9 cellular contexts compared by ENCODE assay signal in genomic region chr9:113614843-113615648, GRCh38.
A peak's percentile ranks its signal among the peaks of the same experiment; 100 is the strongest.
DNase-seq lines count a peak whose midpoint lies in the region; ATAC-seq and TF ChIP-seq lines count a peak whose summit lies in the region.
"Had no signal": no experiment of that assay in that cellular context is flagged by ENCODE, and none has a peak within 500 bp of the region (broad histone marks: within the 10 kb centered on the region; RNA-seq: fewer than 3 reads in every experiment).

No MANE protein-coding gene starts in this region.

- peak overlapping the region in 4 of 5 donors; percentile 5 to 27 (median 17) for H3K4me3 ChIP-seq in subcutaneous abdominal adipose tissue (ENCODE audit: low read depth in 1 of 5, low read length in 5 of 5)
- no peak overlapping the region for H3K4me3 ChIP-seq in endodermal cell (ENCODE audit: low read length)

- POLR2A ChIA-PET in activated CD4-positive, alpha-beta memory T cell treated with anti-CD3 and anti-CD28 coated beads for 36 hours (lab: Charles Lee) = no interaction called here
- POLR2A ChIA-PET in activated CD4-positive, alpha-beta memory T cell treated with anti-CD3 and anti-CD28 coated beads, Interleukin-2, amount 10 ng/mL, durations not matched to agents 7 days and 5 days (lab: Charles Lee) = no interaction called here
- POLR2A ChIA-PET in activated B cell treated with CpG ODN at 0.5 μM for 24 hours (lab: Charles Lee) = no interaction called here

- H3K27me3 ChIP-seq in subcutaneous abdominal adipose tissue (ENCODE audit: control insufficient read depth in 5 of 5, insufficient read depth in 4 of 5, low read length in 5 of 5) (no peaks in the 10 kb centered on the region), endodermal cell (ENCODE audit: control insufficient read depth, insufficient read depth, low read length, poor library complexity, severe bottlenecking) (no peaks in the 10 kb centered on the region)

- H3K27ac ChIP-seq in subcutaneous abdominal adipose tissue (ENCODE audit: low read depth, low read length) (peak overlapping the region; percentile 84), endodermal cell (ENCODE audit: low read depth, low read length) (no peak overlapping the region)

- 83 to 91% methylated on average over 6 to 14 of the region's 14 CpGs for WGBS in endodermal cell (ENCODE audit: insufficient coverage in 1 of 2, insufficient read length in 1 of 2), 2 experiments

- peak overlapping the region; percentile 40 for H3K4me3 Mint-ChIP-seq in activated CD4-positive, alpha-beta memory T cell treated with anti-CD3 and anti-CD28 coated beads for 36 hours
- no peak overlapping the region for H3K4me3 Mint-ChIP-seq in activated CD4-positive, alpha-beta memory T cell treated with anti-CD3 and anti-CD28 coated beads, Interleukin-2, amount 10 ng/mL, durations not matched to agents 7 days and 5 days
- no peak overlapping the region for H3K4me3 Mint-ChIP-seq in activated B cell treated with CpG ODN at 0.5 μM for 24 hours
- no peak overlapping the region for H3K4me3 Mint-ChIP-seq in endodermal cell
- H3K4me3 Mint-ChIP-seq: naive thymus-derived CD8-positive, alpha-beta T cell had no signal

- peaks cover 47% of the 10 kb centered on the region for H3K4me1 Mint-ChIP-seq in activated CD4-positive, alpha-beta memory T cell treated with anti-CD3 and anti-CD28 coated beads for 36 hours (ENCODE audit: low read depth)
- H3K4me1 Mint-ChIP-seq in activated CD4-positive, alpha-beta memory T cell treated with anti-CD3 and anti-CD28 coated beads, Interleukin-2, amount 10 ng/mL, durations not matched to agents 7 days and 5 days = peaks cover 21% of the 10 kb centered on the region
- H3K4me1 Mint-ChIP-seq in activated B cell treated with CpG ODN at 0.5 μM for 24 hours = peaks cover 51% of the 10 kb centered on the region
- H3K4me1 Mint-ChIP-seq in endodermal cell = peaks cover 30% of the 10 kb centered on the region

- CTCF ChIA-PET in activated CD4-positive, alpha-beta memory T cell treated with anti-CD3 and anti-CD28 coated beads for 36 hours (lab: Charles Lee) = interaction anchor here (0.9 to 1.6 kb wide), 2 partner anchors 23 to 40 kb away, joined by 4 to 6 read pairs; no protein-coding TSS in a partner anchor
- CTCF ChIA-PET in activated CD4-positive, alpha-beta memory T cell treated with anti-CD3 and anti-CD28 coated beads, Interleukin-2, amount 10 ng/mL, durations not matched to agents 7 days and 5 days (lab: Charles Lee) = interaction anchor here (0.6 to 1.7 kb wide), 2 partner anchors 23 to 222 kb away, joined by 5 to 6 read pairs; no protein-coding TSS in a partner anchor
- CTCF ChIA-PET in activated B cell treated with CpG ODN at 0.5 μM for 24 hours (lab: Charles Lee) = interaction anchor here (1.2 to 3.1 kb wide), 2 partner anchors 24 to 41 kb away, joined by 5 to 17 read pairs; no protein-coding TSS in a partner anchor

- H3K9me3 Mint-ChIP-seq in activated CD4-positive, alpha-beta memory T cell treated with anti-CD3 and anti-CD28 coated beads for 36 hours = no peaks in the 10 kb centered on the region
- no peaks in the 10 kb centered on the region for H3K9me3 Mint-ChIP-seq in activated CD4-positive, alpha-beta memory T cell treated with anti-CD3 and anti-CD28 coated beads, Interleukin-2, amount 10 ng/mL, durations not matched to agents 7 days and 5 days
- no peaks in the 10 kb centered on the region for H3K9me3 Mint-ChIP-seq in activated B cell treated with CpG ODN at 0.5 μM for 24 hours
- H3K9me3 Mint-ChIP-seq in endodermal cell = no peaks in the 10 kb centered on the region
- H3K9me3 Mint-ChIP-seq: naive thymus-derived CD8-positive, alpha-beta T cell had no signal

- peak; percentile 65 for DNase-seq in activated CD4-positive, alpha-beta memory T cell treated with anti-CD3 and anti-CD28 coated beads for 36 hours
- no peak for DNase-seq in activated CD4-positive, alpha-beta memory T cell treated with anti-CD3 and anti-CD28 coated beads, Interleukin-2, amount 10 ng/mL, durations not matched to agents 7 days and 5 days
- DNase-seq in activated B cell treated with CpG ODN at 0.5 μM for 24 hours = no peak
- DNase-seq in hepatic stellate cell (ENCODE audit: low spot score) = peak; percentile 59
- DNase-seq in SHP77 (lab: John Stamatoyannopoulos, UW) = no peak
- no peak for DNase-seq in UCSD-AML1 (lab: John Stamatoyannopoulos, UW; ENCODE audit: unreplicated experiment)
- no peak for DNase-seq in endodermal cell

- peaks cover 27 to 86% (median 53%) of the 10 kb centered on the region in 5 donors for H3K4me1 ChIP-seq in subcutaneous abdominal adipose tissue (ENCODE audit: control insufficient read depth in 5 of 5, insufficient read depth in 5 of 5, low read length in 5 of 5)
- H3K4me1 ChIP-seq in endodermal cell (ENCODE audit: control insufficient read depth, insufficient read depth, low read length) = peaks cover 8% of the 10 kb centered on the region

- intact Hi-C loops in activated CD4-positive, alpha-beta memory T cell treated with anti-CD3 and anti-CD28 coated beads for 36 hours (cut with micrococcal nuclease) = loop anchor here (1.0 kb wide), 2 partner anchors 8 to 13 kb away; no protein-coding TSS in a partner anchor
- intact Hi-C loops in activated B cell treated with CpG ODN at 0.5 μM for 24 hours (cut with micrococcal nuclease) = no loop called here

- TF ChIP-seq CTCF in activated B cell treated with CpG ODN at 0.5 μM for 24 hours (IDR thresholded peaks at IDR 0.05) (no peak), endodermal cell (conservative IDR thresholded peaks at IDR 0.05) (no peak)

- H3K27ac Mint-ChIP-seq in activated CD4-positive, alpha-beta memory T cell treated with anti-CD3 and anti-CD28 coated beads for 36 hours = peak overlapping the region; percentile 83
- no peak overlapping the region for H3K27ac Mint-ChIP-seq in activated CD4-positive, alpha-beta memory T cell treated with anti-CD3 and anti-CD28 coated beads, Interleukin-2, amount 10 ng/mL, durations not matched to agents 7 days and 5 days
- H3K27ac Mint-ChIP-seq in activated B cell treated with CpG ODN at 0.5 μM for 24 hours = peak overlapping the region; percentile 13
- no peak overlapping the region for H3K27ac Mint-ChIP-seq in endodermal cell

- H3K9me3 ChIP-seq in subcutaneous abdominal adipose tissue (ENCODE audit: control insufficient read depth in 5 of 5, low read length in 5 of 5) = no peaks in the 10 kb centered on the region
- H3K9me3 ChIP-seq in endodermal cell (ENCODE audit: control insufficient read depth, low read length) = no peaks in the 10 kb centered on the region

- peak; percentile 59 for ATAC-seq in activated B cell treated with CpG ODN at 0.5 μM for 24 hours (ENCODE audit: low read depth)
- ATAC-seq: naive thymus-derived CD8-positive, alpha-beta T cell had no signal

- no peaks in the 10 kb centered on the region for H3K36me3 ChIP-seq in subcutaneous abdominal adipose tissue (ENCODE audit: control insufficient read depth in 5 of 5, insufficient read depth in 5 of 5, low read length in 5 of 5)
- H3K36me3 ChIP-seq in endodermal cell (ENCODE audit: control insufficient read depth, insufficient read depth, low read length) = no peaks in the 10 kb centered on the region

- peak overlapping the region in 3 of 5 donors; percentile 6 to 49 (median 12) for H3K9ac ChIP-seq in subcutaneous abdominal adipose tissue (ENCODE audit: low read length in 5 of 5)
- no peak overlapping the region for H3K9ac ChIP-seq in endodermal cell (ENCODE audit: extremely low read depth, low read length, poor library complexity, severe bottlenecking)

- H3K27me3 Mint-ChIP-seq in activated CD4-positive, alpha-beta memory T cell treated with anti-CD3 and anti-CD28 coated beads for 36 hours = no peaks in the 10 kb centered on the region
- H3K27me3 Mint-ChIP-seq in activated CD4-positive, alpha-beta memory T cell treated with anti-CD3 and anti-CD28 coated beads, Interleukin-2, amount 10 ng/mL, durations not matched to agents 7 days and 5 days = no peaks in the 10 kb centered on the region
- H3K27me3 Mint-ChIP-seq in activated B cell treated with CpG ODN at 0.5 μM for 24 hours (no peaks in the 10 kb centered on the region), endodermal cell (ENCODE audit: insufficient read depth) (no peaks in the 10 kb centered on the region)
- H3K27me3 Mint-ChIP-seq: naive thymus-derived CD8-positive, alpha-beta T cell had no signal

- no peaks in the 10 kb centered on the region for H3K36me3 Mint-ChIP-seq in activated CD4-positive, alpha-beta memory T cell treated with anti-CD3 and anti-CD28 coated beads for 36 hours
- no peaks in the 10 kb centered on the region for H3K36me3 Mint-ChIP-seq in activated CD4-positive, alpha-beta memory T cell treated with anti-CD3 and anti-CD28 coated beads, Interleukin-2, amount 10 ng/mL, durations not matched to agents 7 days and 5 days (ENCODE audit: low read depth)
- H3K36me3 Mint-ChIP-seq in activated B cell treated with CpG ODN at 0.5 μM for 24 hours (ENCODE audit: low read depth) (no peaks in the 10 kb centered on the region), endodermal cell (ENCODE audit: low read depth) (no peaks in the 10 kb centered on the region)
- H3K36me3 Mint-ChIP-seq: naive thymus-derived CD8-positive, alpha-beta T cell had no signal

Comparison
In these comparisons a context has a peak if more than half of its experiments do, and no peak if none do; other contexts are left out.
1. DNase-seq: peak in activated CD4-positive, alpha-beta memory T cell treated with anti-CD3 and anti-CD28 coated beads for 36 hours (single experiment) and hepatic stellate cell (single experiment); none in activated CD4-positive, alpha-beta memory T cell treated with anti-CD3 and anti-CD28 coated beads, Interleukin-2, amount 10 ng/mL, durations not matched to agents 7 days and 5 days (single experiment), activated B cell treated with CpG ODN at 0.5 μM for 24 hours (single experiment), SHP77 (0 of 2), UCSD-AML1 (single experiment) and endodermal cell (single experiment).
2. H3K27ac Mint-ChIP-seq: peak in activated CD4-positive, alpha-beta memory T cell treated with anti-CD3 and anti-CD28 coated beads for 36 hours (single experiment) and activated B cell treated with CpG ODN at 0.5 μM for 24 hours (single experiment); none in activated CD4-positive, alpha-beta memory T cell treated with anti-CD3 and anti-CD28 coated beads, Interleukin-2, amount 10 ng/mL, durations not matched to agents 7 days and 5 days (single experiment) and endodermal cell (single experiment).